Comparison of ENCODE assay signal across 14 cellular contexts in the genomic region with DNA sequence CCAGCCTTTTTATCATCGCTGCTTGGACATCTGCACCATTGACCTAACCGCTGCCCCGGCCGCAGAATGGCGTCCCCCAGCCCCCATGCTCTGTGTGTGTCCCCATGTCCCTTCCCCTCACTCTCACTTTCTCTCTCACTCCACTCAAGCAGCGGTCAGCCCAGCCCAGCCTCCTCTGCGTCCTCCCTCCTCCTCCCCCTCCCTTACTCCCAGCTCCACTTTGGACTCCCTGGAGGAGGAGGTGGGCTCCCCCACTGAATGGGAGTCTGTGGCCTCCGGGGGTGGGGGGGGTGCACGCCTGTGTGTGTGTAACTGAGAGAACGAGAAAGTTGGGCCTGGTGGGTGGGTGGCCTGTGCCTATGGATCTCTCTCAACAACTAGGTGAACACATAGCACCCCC. TPM values are rescaled to one million over a fixed set of nuclear protein-coding genes. Genes with fewer than 3 reads are reported as not detected.
DNase-seq lines count a peak whose midpoint lies in the region; ATAC-seq and TF ChIP-seq lines count a peak whose summit lies in the region.
"Had no signal": no experiment of that assay in that cellular context is flagged by ENCODE, and none has a peak within 500 bp of the region (broad histone marks: within the 10 kb centered on the region; RNA-seq: fewer than 3 reads in every experiment).

No MANE protein-coding gene starts in this region.

- peak overlapping the region; percentile 78 for H3K27ac Mint-ChIP-seq in activated naive CD8-positive, alpha-beta T cell
- peak overlapping the region; percentile 95 to 99 for H3K27ac Mint-ChIP-seq in natural killer cell

- H4K20me1 ChIP-seq in BLaER1 = peaks cover 69% of the 10 kb centered on the region
- peaks cover 59% of the 10 kb centered on the region for H4K20me1 ChIP-seq in DND-41 (ENCODE audit: insufficient read depth, low read length)

- no peak overlapping the region for H2AFZ ChIP-seq in DND-41 (ENCODE audit: low read depth, low read length)

- H3K9ac ChIP-seq in BLaER1 (peak overlapping the region; percentile 56), DND-41 (ENCODE audit: low read depth, low read length) (peak overlapping the region; percentile 62; the same call in 1 of the 2 replicates)

- H3K36me3 ChIP-seq in BLaER1 (peaks cover 37% of the 10 kb centered on the region), DND-41 (ENCODE audit: insufficient read depth, low read length) (peaks cover 54% of the 10 kb centered on the region), tibial nerve (peaks cover 5 to 50% (median 9%) of the 10 kb centered on the region in 3 donors)

- H3K4me3 Mint-ChIP-seq in activated naive CD8-positive, alpha-beta T cell = peak overlapping the region; percentile 81
- peak overlapping the region; percentile 73 for H3K4me3 Mint-ChIP-seq in natural killer cell

- no peaks in the 10 kb centered on the region for H3K27me3 Mint-ChIP-seq in activated naive CD8-positive, alpha-beta T cell
- peaks cover 0 to 3% of the 10 kb centered on the region in 2 donors for H3K27me3 Mint-ChIP-seq in natural killer cell (ENCODE audit: low read depth in 2 of 2)

- H3K4me1 ChIP-seq in BLaER1 (peaks cover 76% of the 10 kb centered on the region), DND-41 (ENCODE audit: insufficient read depth, low read length) (peaks cover 33% of the 10 kb centered on the region), tibial nerve (peaks cover 0 to 50% (median 16%) of the 10 kb centered on the region in 4 donors)

- no peaks in the 10 kb centered on the region for H3K27me3 ChIP-seq in BLaER1
- no peaks in the 10 kb centered on the region for H3K27me3 ChIP-seq in DND-41 (ENCODE audit: insufficient read depth, low read length, poor library complexity)
- H3K27me3 ChIP-seq in tibial nerve = no peaks in the 10 kb centered on the region

- H3K4me2 ChIP-seq in BLaER1 = peak overlapping the region; percentile 98
- peak overlapping the region; percentile 93; the same call in 1 of the 2 replicates for H3K4me2 ChIP-seq in DND-41 (ENCODE audit: insufficient read depth, low read length)

- peaks cover 22% of the 10 kb centered on the region for H3K4me1 Mint-ChIP-seq in activated naive CD8-positive, alpha-beta T cell (ENCODE audit: low read depth)
- peaks cover 20 to 47% of the 10 kb centered on the region in 2 donors for H3K4me1 Mint-ChIP-seq in natural killer cell

- intact Hi-C loops in natural killer cell (cut with micrococcal nuclease) = no loop called here

- H3K9me3 ChIP-seq in BLaER1 (no peaks in the 10 kb centered on the region), DND-41 (ENCODE audit: insufficient read depth, low read length, severe bottlenecking) (no peaks in the 10 kb centered on the region), tibial nerve (no peaks in the 10 kb centered on the region)

- ATAC-seq in DND-41 (ENCODE audit: insufficient read depth, low read depth) = no peak
- ATAC-seq in natural killer cell = no peak
- ATAC-seq in HG03095 (IDR thresholded peaks at IDR 0.05; ENCODE audit: unreplicated experiment) = no peak

- peaks cover 2% of the 10 kb centered on the region for H3K36me3 Mint-ChIP-seq in activated naive CD8-positive, alpha-beta T cell
- H3K36me3 Mint-ChIP-seq in natural killer cell = no peaks in the 10 kb centered on the region

- in situ Hi-C loops in GM13976 (cut with MboI; ENCODE audit: low sequenced_read_pairs, unreplicated experiment) = no loop called here

- H3K79me2 ChIP-seq in DND-41 (ENCODE audit: insufficient read depth, low read length) = peaks cover 64% of the 10 kb centered on the region

- H3K27ac ChIP-seq in BLaER1 (no peak overlapping the region), DND-41 (ENCODE audit: low read length) (no peak overlapping the region), tibial nerve (no peak overlapping the region)

- H3K4me3 ChIP-seq in BLaER1 = no peak overlapping the region
- peak overlapping the region in 1 of 2 experiments; percentile 84; a peak in 1 of 4 replicates for H3K4me3 ChIP-seq in DND-41 (ENCODE audit: low read depth in 1 of 2, low read length in 2 of 2)
- H3K4me3 ChIP-seq in tibial nerve = no peak overlapping the region

- no peaks in the 10 kb centered on the region for H3K9me3 Mint-ChIP-seq in activated naive CD8-positive, alpha-beta T cell (ENCODE audit: low read depth)
- no peaks in the 10 kb centered on the region for H3K9me3 Mint-ChIP-seq in natural killer cell

- TF ChIP-seq POLR2A in tibial nerve (IDR thresholded peaks at IDR 0.05) = no peak

- WGBS in tibial nerve, 2 donors = 73 to 77% methylated on average over 10 of the region's 10 CpGs

- TF ChIP-seq CTCF in DND-41 (IDR thresholded peaks at IDR 0.05; ENCODE audit: borderline replicate concordance, extremely low read depth, low read length, poor library complexity, severe bottlenecking) = no peak
- no peak for TF ChIP-seq CTCF in natural killer cell (IDR thresholded peaks at IDR 0.05)
- TF ChIP-seq CTCF in GM13976 (IDR thresholded peaks at IDR 0.05; ENCODE audit: borderline replicate concordance, control extremely low read depth, extremely low read depth, insufficient read depth, missing control alignments) = no peak
- no peak for TF ChIP-seq CTCF in tibial nerve (IDR thresholded peaks at IDR 0.05)

- DNase-seq in DND-41 (no peak), natural killer cell (no peak), GM13976 (ENCODE audit: low spot score) (no peak), tibial nerve (ENCODE audit: low spot score in 2 of 2) (no peak), NCI-H1092 (lab: John Stamatoyannopoulos, UW) (no peak)
- DNase-seq: activated gamma-delta T cell treated with Interleukin-2 at 50 U/mL for 16 hours, GF-D8, KG1, NCI-H2029 treated with DMSO at 0.1 percent for 48 hours, retina, SIG-M5 had no signal

- no peak for TF ChIP-seq EP300 in tibial nerve (IDR thresholded peaks at IDR 0.05)

RNA-seq across cellular contexts. Expression of gene MAP2K7, which starts 2.2 kb away (rescaled TPM):
- total RNA-seq in natural killer cell (100 to 1,000 TPM; 131 to 218 (median 159) TPM), tibial nerve (10 to 100 TPM; 11.1 to 31.2 (median 20.9) TPM)

RNA-seq across cellular contexts. Expression of gene TGFBR3L, which starts 8.8 kb away (rescaled TPM):
- total RNA-seq in natural killer cell = 1 to 10 TPM; 3.5 to 4.6 (median 4.4) TPM
- total RNA-seq in tibial nerve = not detected

RNA-seq across cellular contexts. Expression of gene SNAPC2, which starts 14.3 kb away (rescaled TPM):
- total RNA-seq in natural killer cell = 10 to 100 TPM; 22.1 to 32.4 (median 27.1) TPM
- total RNA-seq in tibial nerve = 10 to 100 TPM; 11.6 to 26.4 (median 16.1) TPM

RNA-seq across cellular contexts. Expression of gene LRRC8E, which starts 17.5 kb away (rescaled TPM):
- total RNA-seq in natural killer cell = not detected
- 1 to 10 TPM in 1 of 4 donors, under 1 TPM in 1, not detected in 2; 0.59 to 1.2 TPM for total RNA-seq in tibial nerve

RNA-seq across cellular contexts. Expression of gene CTXN1, which starts 20.1 kb away (rescaled TPM):
- under 1 TPM in 1 of 3 donors, not detected in 2; 0.39 TPM for total RNA-seq in natural killer cell
- 1 to 10 TPM in 3 of 4 donors, under 1 TPM in 1; 0.66 to 7.2 (median 3.0) TPM for total RNA-seq in tibial nerve

Comparison
In these comparisons a context has a peak if more than half of its experiments do, and no peak if none do; other contexts are left out.
1. RNA of gene MAP2K7, which starts 2.2 kb away (total RNA-seq): 131 to 218 TPM in natural killer cell; 11.1 to 31.2 TPM in tibial nerve; every median in the first group is over 4 times any median in the second.
2. RNA of gene TGFBR3L, which starts 8.8 kb away (total RNA-seq): 3.5 to 4.6 TPM in natural killer cell; not detected in tibial nerve; every median in the first group is over 4 times any median in the second.